ENCODE assay signal across 22 cellular contexts in genomic region chr15:48002772-48003171, GRCh38.
DNase-seq lines count a peak whose midpoint lies in the region; FAIRE-seq and TF ChIP-seq lines count a peak whose summit lies in the region.
"Had no signal": no experiment of that assay in that cellular context is flagged by ENCODE, and none has a peak within 500 bp of the region (broad histone marks: within the 10 kb centered on the region; RNA-seq: fewer than 3 reads in every experiment).

No MANE protein-coding gene starts in this region.

- no peak overlapping the region for H3K9ac ChIP-seq in BLaER1 treated with 17β-estradiol and CSF1 and Interleukin-3, amounts not matched to agents 10 nM and 100 nM

- no peaks in the 10 kb centered on the region for H4K20me1 ChIP-seq in BLaER1 treated with 17β-estradiol and CSF1 and Interleukin-3, amounts not matched to agents 10 nM and 100 nM

- peak overlapping the region in 10 of 11 experiments; percentile 7 to 71 (median 55); a peak in 15 of 22 replicates for H3K27ac ChIP-seq in BLaER1 treated with 17β-estradiol and CSF1 and Interleukin-3, amounts not matched to agents 10 nM and 100 nM
- peak overlapping the region; percentile 63 for H3K27ac ChIP-seq in VCaP
- no peak overlapping the region for H3K27ac ChIP-seq in adrenal gland
- H3K27ac ChIP-seq: right lobe of liver had no signal

- H3K4me2 ChIP-seq in BLaER1 treated with 17β-estradiol and CSF1 and Interleukin-3, amounts not matched to agents 10 nM and 100 nM = peak overlapping the region in 10 of 11 experiments; percentile 33 to 75 (median 61); a peak in 17 of 22 replicates

- intact Hi-C loops in adrenal gland (cut with DNase I) = no loop called here

- H3K36me3 ChIP-seq in BLaER1 treated with 17β-estradiol and CSF1 and Interleukin-3, amounts not matched to agents 10 nM and 100 nM = no peaks in the 10 kb centered on the region
- no peaks in the 10 kb centered on the region for H3K36me3 ChIP-seq in adrenal gland (replicated peaks in 1 of 2)
- H3K36me3 ChIP-seq: right lobe of liver had no signal

- 44 to 80% (median 75%) methylated on average over 1 of the region's 1 CpG for WGBS in adrenal gland, 4 donors

- FAIRE-seq in GM18507 (lab: Jason Lieb, UNC) = peak; percentile 64
- FAIRE-seq: colon, endothelial cell of umbilical vein had no signal

- H3K4me1 ChIP-seq in BLaER1 treated with 17β-estradiol and CSF1 and Interleukin-3, amounts not matched to agents 10 nM and 100 nM = peaks cover 10 to 29% (median 17%) of the 10 kb centered on the region in 10 experiments
- no peaks in the 10 kb centered on the region for H3K4me1 ChIP-seq in adrenal gland (replicated peaks in 1 of 2)
- H3K4me1 ChIP-seq: right lobe of liver had no signal

- H3K4me3 ChIP-seq in BLaER1 treated with 17β-estradiol and CSF1 and Interleukin-3, amounts not matched to agents 10 nM and 100 nM = no peak overlapping the region
- H3K4me3 ChIP-seq in adrenal gland = no peak overlapping the region
- H3K4me3 ChIP-seq: right lobe of liver had no signal

- H3K27me3 ChIP-seq in BLaER1 treated with 17β-estradiol and CSF1 and Interleukin-3, amounts not matched to agents 10 nM and 100 nM = no peaks in the 10 kb centered on the region
- no peaks in the 10 kb centered on the region for H3K27me3 ChIP-seq in adrenal gland
- H3K27me3 ChIP-seq: right lobe of liver had no signal

- no peak for TF ChIP-seq POLR2A in adrenal gland (IDR thresholded peaks at IDR 0.05)

- TF ChIP-seq CTCF in VCaP (conservative IDR thresholded peaks at IDR 0.05) (no peak), adrenal gland (IDR thresholded peaks at IDR 0.05) (no peak)

- no peaks in the 10 kb centered on the region for H3K9me3 ChIP-seq in BLaER1 treated with 17β-estradiol and CSF1 and Interleukin-3, amounts not matched to agents 10 nM and 100 nM (replicated peaks in 1 of 11)
- no peaks in the 10 kb centered on the region for H3K9me3 ChIP-seq in adrenal gland (replicated peaks in 1 of 3)
- H3K9me3 ChIP-seq: right lobe of liver had no signal

- DNase-seq in GM18507 (ENCODE audit: extremely low spot score, insufficient read length, low read depth) (no peak), NCI-H2196 (lab: John Stamatoyannopoulos, UW; ENCODE audit: unreplicated experiment) (peak; percentile 12), adrenal gland (no peak), NCI-H526 (lab: John Stamatoyannopoulos, UW) (no peak), cerebellum (ENCODE audit: low spot score) (no peak), NCI-H524 (lab: John Stamatoyannopoulos, UW) (no peak)
- DNase-seq: activated CD4-positive, alpha-beta T cell treated with anti-CD3 and anti-CD28 coated beads for 4 hours; activated CD8-positive, alpha-beta memory T cell treated with anti-CD3 and anti-CD28 coated beads, Interleukin-2, amount 50 U/mL, for 48 hours; aorta; DMS79; foreskin fibroblast; hypothalamus; KBM-7; NCI-H774; occipital lobe; right lobe of liver; stimulated activated CD4-positive, alpha-beta T cell treated with anti-CD3 and anti-CD28 coated beads, Interleukin-1b, Interleukin-23, amount 100 ng/mL, for 48 hours; substantia nigra had no signal

Comparison
In these comparisons a context has a peak if more than half of its experiments do, and no peak if none do; other contexts are left out.
1. H3K27ac ChIP-seq: peak in BLaER1 treated with 17β-estradiol and CSF1 and Interleukin-3, amounts not matched to agents 10 nM and 100 nM (10 of 11) and VCaP (single experiment); none in adrenal gland (0 of 5).